In the genomic region with DNA sequence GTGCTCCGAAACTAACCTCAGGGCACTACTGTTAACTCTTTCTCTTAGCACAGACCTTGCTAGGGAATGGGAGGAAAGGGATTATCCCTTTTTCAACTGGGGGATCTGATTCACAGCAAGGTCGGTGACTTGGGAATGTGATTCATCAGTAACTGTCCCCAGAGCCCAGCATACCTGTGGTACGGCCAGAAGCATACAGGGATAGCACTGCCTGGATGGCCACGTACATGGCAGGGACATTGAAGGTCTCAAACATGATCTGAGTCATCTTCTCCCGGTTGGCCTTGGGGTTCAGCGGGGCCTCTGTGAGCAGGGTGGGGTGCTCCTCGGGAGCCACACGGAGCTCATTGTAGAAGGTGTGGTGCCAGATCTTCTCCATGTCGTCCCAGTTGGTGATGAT, we compare ENCODE assay signal across 19 cellular contexts. TPM values are rescaled to one million over a fixed set of nuclear protein-coding genes. Genes with fewer than 3 reads are reported as not detected.
"Had no signal": no experiment of that assay in that cellular context is flagged by ENCODE, and none has a peak within 500 bp of the region (broad histone marks: within the 10 kb centered on the region; RNA-seq: fewer than 3 reads in every experiment).

No MANE protein-coding gene starts in this region.

- H3K27me3 ChIP-seq: body of pancreas had no signal

- H3K36me3 ChIP-seq: adrenal gland, esophagus squamous epithelium, right lobe of liver had no signal

- H3K4me3 ChIP-seq: adrenal gland, body of pancreas, esophagus squamous epithelium, right lobe of liver had no signal

- ATAC-seq: activated CD8-positive, alpha-beta T cell treated with anti-CD3 and anti-CD28 coated beads, Interleukin-2, amount 10 ng/mL, durations not matched to agents 7 days and 5 days; body of pancreas; natural killer cell treated with Interleukin-12 subunit alpha and Interleukin-12 subunit beta and Interleukin-15 and Interleukin-18, amount 100 ng/mL, for 72 hours; right lobe of liver; stimulated activated effector memory CD8-positive, alpha-beta T cell treated with anti-CD3 and anti-CD28 coated beads, Interleukin-12 subunit alpha, Interleukin-12 subunit beta, amount 100 ng/mL, for 72 hours; WTC11 had no signal

- DNase-seq: activated CD4-positive, alpha-beta T cell treated with anti-CD3 and anti-CD28 coated beads, Interleukin-2, amount 10 ng/mL, durations not matched to agents 24 days and 14 days; activated CD8-positive, alpha-beta memory T cell treated with anti-CD3 and anti-CD28 coated beads, Interleukin-2, amount 50 U/mL, for 4 hours; activated CD8-positive, alpha-beta T cell treated with anti-CD3 and anti-CD28 coated beads, Interleukin-2, amount 10 ng/mL, durations not matched to agents 7 days and 5 days; activated effector memory CD4-positive, alpha-beta T cell treated with anti-CD3 and anti-CD28 coated beads, Interleukin-2, amount 50 U/mL, for 16 hours; activated T-cell treated with anti-CD3 and anti-CD28 coated beads, Interleukin-2, amount 50 U/mL, for 48 hours; adrenal gland; body of pancreas; cortex of kidney; effector CD4-positive, alpha-beta T cell; esophagus squamous epithelium; occipital lobe; right lobe of liver; T-helper 2 cell had no signal

- H3K9me3 ChIP-seq: adrenal gland, body of pancreas, esophagus squamous epithelium, right lobe of liver had no signal

- H3K27ac ChIP-seq: adrenal gland, body of pancreas, esophagus squamous epithelium, right lobe of liver had no signal

RNA-seq across cellular contexts. Expression of gene ACTC1, which starts 2.3 kb away (rescaled TPM):
- total RNA-seq: activated CD4-positive, alpha-beta T cell treated with anti-CD3 and anti-CD28 coated beads, Interleukin-2, amount 10 ng/mL, durations not matched to agents 24 days and 14 days; activated CD8-positive, alpha-beta T cell treated with anti-CD3 and anti-CD28 coated beads, Interleukin-2, amount 10 ng/mL, durations not matched to agents 7 days and 5 days; glomerular endothelial cell; natural killer cell treated with Interleukin-12 subunit alpha and Interleukin-12 subunit beta and Interleukin-15 and Interleukin-18, amount 100 ng/mL, for 72 hours had no signal

RNA-seq across cellular contexts. Expression of gene GJD2, which starts 38.3 kb away (rescaled TPM):
- total RNA-seq: activated CD4-positive, alpha-beta T cell treated with anti-CD3 and anti-CD28 coated beads, Interleukin-2, amount 10 ng/mL, durations not matched to agents 24 days and 14 days; activated CD8-positive, alpha-beta T cell treated with anti-CD3 and anti-CD28 coated beads, Interleukin-2, amount 10 ng/mL, durations not matched to agents 7 days and 5 days; esophagus squamous epithelium; fibroblast of villous mesenchyme; glomerular endothelial cell; natural killer cell treated with Interleukin-12 subunit alpha and Interleukin-12 subunit beta and Interleukin-15 and Interleukin-18, amount 100 ng/mL, for 72 hours; right lobe of liver had no signal
- polyA plus RNA-seq: urinary bladder had no signal
